Comparison of ENCODE assay signal across 9 cellular contexts in genomic region chr19:13103585-13103923, GRCh38. TPM values are rescaled to one million over a fixed set of nuclear protein-coding genes. Genes with fewer than 3 reads are reported as not detected.
A peak's percentile ranks its signal among the peaks of the same experiment; 100 is the strongest.
DNase-seq lines count a peak whose midpoint lies in the region; ATAC-seq and TF ChIP-seq lines count a peak whose summit lies in the region.
"Had no signal": no experiment of that assay in that cellular context is flagged by ENCODE, and none has a peak within 500 bp of the region (broad histone marks: within the 10 kb centered on the region; RNA-seq: fewer than 3 reads in every experiment).

No MANE protein-coding gene starts in this region.

- H3K27ac ChIP-seq in GM23338 (ENCODE audit: low read depth), result no peak overlapping the region
- peak overlapping the region; percentile 65 to 92 (median 73) for H3K27ac ChIP-seq in Peyer's patch
- H3K27ac ChIP-seq: neural progenitor cell had no signal

- H3K4me2 ChIP-seq in GM23338, result 0 out of 2 replicates have a peak overlapping the region, but pooled peaks have one; percentile 83

- ATAC-seq in GM23338, result no peak
- peak in 1 of 2 donors; percentile 1 for ATAC-seq in stimulated activated naive B cell treated with anti-CD40 and anti-IgM and Interleukin-4, amounts not matched to agents 10 μg/mL and 1 μg/mL and 100 μg/mL, for 72 hours (replicated peaks)

- H3K36me3 Mint-ChIP-seq in GM23338 (ENCODE audit: low read depth) (peaks cover 7% of the 10 kb centered on the region), endothelial cell (ENCODE audit: low read depth, unreplicated experiment) (peaks cover 11% of the 10 kb centered on the region)
- peaks cover 24 to 43% of the 10 kb centered on the region in 2 donors for H3K36me3 Mint-ChIP-seq in stimulated activated naive B cell treated with anti-CD40 and anti-IgM and Interleukin-4, amounts not matched to agents 10 μg/mL and 1 μg/mL and 100 μg/mL, for 72 hours

- H3K4me3 Mint-ChIP-seq in GM23338 (no peak overlapping the region), endothelial cell (ENCODE audit: unreplicated experiment) (no peak overlapping the region)
- H3K4me3 Mint-ChIP-seq in stimulated activated naive B cell treated with anti-CD40 and anti-IgM and Interleukin-4, amounts not matched to agents 10 μg/mL and 1 μg/mL and 100 μg/mL, for 72 hours, result peak overlapping the region; percentile 92 to 94
- H3K4me3 Mint-ChIP-seq: neural progenitor cell had no signal

- H3K27me3 ChIP-seq in GM23338 (ENCODE audit: insufficient read depth) (peaks cover 42% of the 10 kb centered on the region), Peyer's patch (no peaks in the 10 kb centered on the region)

- H3K36me3 ChIP-seq in GM23338 (ENCODE audit: insufficient read depth), result no peaks in the 10 kb centered on the region
- H3K36me3 ChIP-seq in Peyer's patch, result no peaks in the 10 kb centered on the region
- H3K36me3 ChIP-seq: neural progenitor cell had no signal

- no peaks in the 10 kb centered on the region for H3K9me2 ChIP-seq in GM23338 (ENCODE audit: insufficient read depth)

- H3K9me3 ChIP-seq in Peyer's patch, result no peaks in the 10 kb centered on the region

- H3K4me3 ChIP-seq in GM23338 (0 out of 2 replicates have a peak overlapping the region, but pooled peaks have one; percentile 56), Peyer's patch (peak overlapping the region in 2 of 4 donors; percentile 57 to 66)

- no peak overlapping the region for H2AFZ ChIP-seq in GM23338
- H2AFZ ChIP-seq: neural progenitor cell had no signal

- H3K4me1 ChIP-seq in GM23338 (ENCODE audit: insufficient read depth), result peaks cover 21% of the 10 kb centered on the region; the same call in 1 of the 2 replicates
- H3K4me1 ChIP-seq in Peyer's patch, result peaks cover 3 to 46% (median 25%) of the 10 kb centered on the region in 4 donors

- peaks cover 18% of the 10 kb centered on the region for H3F3A ChIP-seq in GM23338 (replicated peaks; ENCODE audit: low read depth)

- H3K4me1 Mint-ChIP-seq in GM23338 (peaks cover 7% of the 10 kb centered on the region; the same call in 2 of the 3 replicates), endothelial cell (ENCODE audit: unreplicated experiment) (peaks cover 16% of the 10 kb centered on the region)
- H3K4me1 Mint-ChIP-seq in stimulated activated naive B cell treated with anti-CD40 and anti-IgM and Interleukin-4, amounts not matched to agents 10 μg/mL and 1 μg/mL and 100 μg/mL, for 72 hours, result peaks cover 36 to 81% of the 10 kb centered on the region in 2 donors

- TF ChIP-seq CTCF in GM23338 (conservative IDR thresholded peaks at IDR 0.05; ENCODE audit: low read depth in 2 of 2), result no peak
- no peak for TF ChIP-seq CTCF in Peyer's patch (IDR thresholded peaks at IDR 0.05)
- TF ChIP-seq CTCF in endothelial cell (IDR thresholded peaks at IDR 0.05; ENCODE audit: unreplicated experiment), result no peak

- no peak for TF ChIP-seq POLR2A in Peyer's patch (IDR thresholded peaks at IDR 0.05)

- H4K20me1 ChIP-seq in GM23338 (replicated peaks; ENCODE audit: insufficient read depth), result peaks cover 4% of the 10 kb centered on the region; the same call in 1 of the 2 replicates

- no peaks in the 10 kb centered on the region for H3K79me2 ChIP-seq in GM23338 (replicated peaks; ENCODE audit: insufficient read depth)

- peaks cover 36% of the 10 kb centered on the region for H3K27me3 Mint-ChIP-seq in GM23338 (ENCODE audit: insufficient read depth, low read depth, poor library complexity)
- peaks cover 15% of the 10 kb centered on the region for H3K27me3 Mint-ChIP-seq in endothelial cell (ENCODE audit: unreplicated experiment)
- no peaks in the 10 kb centered on the region for H3K27me3 Mint-ChIP-seq in stimulated activated naive B cell treated with anti-CD40 and anti-IgM and Interleukin-4, amounts not matched to agents 10 μg/mL and 1 μg/mL and 100 μg/mL, for 72 hours

- H3K9me3 Mint-ChIP-seq in GM23338, result no peaks in the 10 kb centered on the region
- H3K9me3 Mint-ChIP-seq in endothelial cell (ENCODE audit: unreplicated experiment), result no peaks in the 10 kb centered on the region
- H3K9me3 Mint-ChIP-seq in stimulated activated naive B cell treated with anti-CD40 and anti-IgM and Interleukin-4, amounts not matched to agents 10 μg/mL and 1 μg/mL and 100 μg/mL, for 72 hours, result peaks cover 0 to 4% of the 10 kb centered on the region in 2 donors

- DNase-seq in GM23338 (ENCODE audit: low spot score) (no peak), Peyer's patch (no peak), endothelial cell (ENCODE audit: low spot score) (no peak), NCI-H345 (lab: John Stamatoyannopoulos, UW) (no peak), AG08396 (ENCODE audit: low spot score) (no peak), NCI-H524 treated with DMSO at 0.1 percent for 48 hours (lab: John Stamatoyannopoulos, UW) (no peak)
- no peak for DNase-seq in stimulated activated naive B cell treated with anti-CD40 and anti-IgM and Interleukin-4, amounts not matched to agents 10 μg/mL and 1 μg/mL and 100 μg/mL, for 72 hours
- no peak for DNase-seq in stimulated activated CD4-positive, alpha-beta T cell treated with anti-CD3 and anti-CD28 coated beads, Interleukin-4, amount 100 ng/mL, for 4 hours

- H3K27ac Mint-ChIP-seq in GM23338 (no peak overlapping the region), endothelial cell (ENCODE audit: unreplicated experiment) (peak overlapping the region; percentile 52)
- peak overlapping the region; percentile 95 for H3K27ac Mint-ChIP-seq in stimulated activated naive B cell treated with anti-CD40 and anti-IgM and Interleukin-4, amounts not matched to agents 10 μg/mL and 1 μg/mL and 100 μg/mL, for 72 hours
- H3K27ac Mint-ChIP-seq: neural progenitor cell had no signal

TF ChIP-seq in GM23338, 12 proteins besides CTCF, POLR2A, EP300 and RAD21 (continues in another document):
- no peak for TF ChIP-seq POLR2AphosphoS5 (IDR thresholded peaks at IDR 0.05; ENCODE audit: low read depth)

RNA-seq across cellular contexts. Expression of gene LYL1, which starts 0.9 kb away (rescaled TPM):
- total RNA-seq in GM23338 (2014; rRNA removed; shearing (Covaris generic)), result 0.47 and 2.2 TPM in 2 replicates
- 0.77 and 1.2 TPM in 2 replicates for polyA plus RNA-seq in GM23338 (2016; fragmentation: Nextera tagmentation; extraction: Ambion mirVana)
- total RNA-seq in Peyer's patch (10 to 100 TPM in 1 of 4 donors, 1 to 10 TPM in 3; 1.2 to 21.5 (median 4.9) TPM), endothelial cell (ENCODE audit: unreplicated experiment) (68.6 TPM)

RNA-seq across cellular contexts. Expression of gene TRMT1, which starts 13.0 kb away (rescaled TPM):
- 76.4 and 88.6 TPM in 2 replicates for total RNA-seq in GM23338 (2014; rRNA removed; shearing (Covaris generic))
- 90.1 and 92.6 TPM in 2 replicates for polyA plus RNA-seq in GM23338 (2016; fragmentation: Nextera tagmentation; extraction: Ambion mirVana)
- total RNA-seq in Peyer's patch (10 to 100 TPM; 27.1 to 71.8 (median 28.3) TPM), endothelial cell (ENCODE audit: unreplicated experiment) (54.2 TPM)

RNA-seq across cellular contexts. Expression of gene NACC1, which starts 14.5 kb away (rescaled TPM):
- total RNA-seq in GM23338 (2014; rRNA removed; shearing (Covaris generic)), result 203 and 260 TPM in 2 replicates
- 12.4 and 16.1 TPM in 2 replicates for polyA plus RNA-seq in GM23338 (2016; fragmentation: Nextera tagmentation; extraction: Ambion mirVana)
- 10 to 100 TPM; 21.5 to 48.0 (median 37.1) TPM for total RNA-seq in Peyer's patch
- 112 TPM for total RNA-seq in endothelial cell (ENCODE audit: unreplicated experiment)

RNA-seq across cellular contexts. Expression of gene STX10, which starts 46.6 kb away (rescaled TPM):
- total RNA-seq in GM23338 (2014; rRNA removed; shearing (Covaris generic)), result 55.9 and 58.3 TPM in 2 replicates
- 42.8 and 44.0 TPM in 2 replicates for polyA plus RNA-seq in GM23338 (2016; fragmentation: Nextera tagmentation; extraction: Ambion mirVana)
- total RNA-seq in Peyer's patch (100 to 1,000 TPM in 2 of 4 donors, 10 to 100 TPM in 2; 78.1 to 199 (median 107) TPM), endothelial cell (ENCODE audit: unreplicated experiment) (31.8 TPM)

RNA-seq across cellular contexts. Expression of gene IER2, which starts 46.7 kb away (rescaled TPM):
- 99.1 and 124 TPM in 2 replicates for total RNA-seq in GM23338 (2014; rRNA removed; shearing (Covaris generic))
- polyA plus RNA-seq in GM23338 (2016; fragmentation: Nextera tagmentation; extraction: Ambion mirVana), result 191 and 200 TPM in 2 replicates
- total RNA-seq in Peyer's patch (100 to 1,000 TPM in 1 of 4 donors, 10 to 100 TPM in 3; 72.2 to 229 (median 85.6) TPM), endothelial cell (ENCODE audit: unreplicated experiment) (115 TPM)

Comparison
In these comparisons a context has a peak if more than half of its experiments do, and no peak if none do; other contexts are left out.
1. H3K4me3 Mint-ChIP-seq: peak in stimulated activated naive B cell treated with anti-CD40 and anti-IgM and Interleukin-4, amounts not matched to agents 10 μg/mL and 1 μg/mL and 100 μg/mL, for 72 hours (2 of 2); none in GM23338 (single experiment) and endothelial cell (single experiment).